In genomic region chr13:28754698-28755545, GRCh38 we compare ENCODE assay signal across 8 cellular contexts. TPM values are rescaled to one million over a fixed set of nuclear protein-coding genes. Genes with fewer than 3 reads are reported as not detected.
DNase-seq lines count a peak whose midpoint lies in the region; ATAC-seq and TF ChIP-seq lines count a peak whose summit lies in the region.

No MANE protein-coding gene starts in this region.

- H3K4me1 ChIP-seq in Caco-2 (peaks cover 20% of the 10 kb centered on the region), right lobe of liver (peaks cover 0 to 28% (median 5%) of the 10 kb centered on the region in 4 donors)

- TF ChIP-seq POLR2A in right lobe of liver (IDR thresholded peaks at IDR 0.05) = no peak

- CTCF ChIA-PET in Caco-2 (lab: Charles Lee) (no interaction called here), MCF 10A (lab: Yijun Ruan, JAX) (interaction anchor here (0.6 to 1.8 kb wide), 6 partner anchors 19 to 978 kb away, joined by 3 to 9 read pairs (median 3); no protein-coding TSS in a partner anchor)

- DNase-seq in Caco-2 (peak in 1 of 2 experiments; percentile 12), M059J (ENCODE audit: low read depth) (peak; percentile 49), MCF 10A (ENCODE audit: unreplicated experiment) (peak; percentile 11), right lobe of liver (peak; percentile 51 to 59 (median 52)), NCI-H1930 (lab: John Stamatoyannopoulos, UW) (no peak), NCI-H187 (lab: John Stamatoyannopoulos, UW) (no peak)

- H3K9me3 ChIP-seq in Caco-2 (peaks cover 43% of the 10 kb centered on the region), right lobe of liver (peaks cover 0 to 5% (median 2%) of the 10 kb centered on the region in 4 donors)

- H3K4me1 Mint-ChIP-seq in Caco-2 (ENCODE audit: low read depth, unreplicated experiment) (peaks cover 23% of the 10 kb centered on the region), MCF 10A (ENCODE audit: insufficient read depth, unreplicated experiment) (peaks cover 15% of the 10 kb centered on the region)

- H3K27ac Mint-ChIP-seq in Caco-2 (ENCODE audit: unreplicated experiment) (peak overlapping the region; percentile 91), MCF 10A (ENCODE audit: low read depth, unreplicated experiment) (peak overlapping the region; percentile 91)

- H3K4me3 ChIP-seq in Caco-2 (ENCODE audit: low read depth, low read length) (no peak overlapping the region), right lobe of liver (peak overlapping the region in 2 of 3 donors; percentile 14 to 15)

- no peaks in the 10 kb centered on the region for H3K27me3 ChIP-seq in Caco-2 (replicated peaks; ENCODE audit: control insufficient read depth, insufficient read depth, low read length)
- no peaks in the 10 kb centered on the region for H3K27me3 ChIP-seq in right lobe of liver

- H3K36me3 ChIP-seq in Caco-2 (ENCODE audit: control insufficient read depth, insufficient read depth, low read length) (no peaks in the 10 kb centered on the region), right lobe of liver (no peaks in the 10 kb centered on the region)

- H3K4me3 Mint-ChIP-seq in Caco-2 (ENCODE audit: unreplicated experiment) = no peak overlapping the region
- H3K4me3 Mint-ChIP-seq in MCF 10A (ENCODE audit: unreplicated experiment) = no peak overlapping the region

- H3K27ac ChIP-seq in right lobe of liver = peak overlapping the region; percentile 17 to 58 (median 41)

- 61% methylated on average over 19 of the region's 32 CpGs for WGBS in right lobe of liver (ENCODE audit: insufficient coverage, low coverage, low lambda C conversion rate, missing lambda C conversion rate)

- H3K27me3 Mint-ChIP-seq in Caco-2 (ENCODE audit: insufficient read depth, unreplicated experiment) (no peaks in the 10 kb centered on the region), MCF 10A (ENCODE audit: insufficient read depth, unreplicated experiment) (no peaks in the 10 kb centered on the region)

- POLR2A ChIA-PET in Caco-2 (lab: Charles Lee) (no interaction called here), MCF 10A (lab: Yijun Ruan, JAX) (no interaction called here)

- TF ChIP-seq CTCF in Caco-2 (IDR thresholded peaks at IDR 0.05; ENCODE audit: insufficient read depth in 1 of 2, low read depth in 1 of 2, low read length in 1 of 2, severe bottlenecking in 1 of 2, unreplicated experiment in 1 of 2) = no peak
- no peak for TF ChIP-seq CTCF in MCF 10A (IDR thresholded peaks at IDR 0.05; ENCODE audit: unreplicated experiment)
- TF ChIP-seq CTCF in right lobe of liver (IDR thresholded peaks at IDR 0.05) = peak in 3 of 4 donors; percentile 18 to 28 (median 28)

- ATAC-seq in right lobe of liver (peak; percentile 61 to 81 (median 70)), GM18870 (IDR thresholded peaks at IDR 0.05; ENCODE audit: unreplicated experiment) (no peak), GM18858 (IDR thresholded peaks at IDR 0.05; ENCODE audit: unreplicated experiment) (no peak)

- H3K9me3 Mint-ChIP-seq in Caco-2 (ENCODE audit: unreplicated experiment) (peaks cover 65% of the 10 kb centered on the region), MCF 10A (ENCODE audit: unreplicated experiment) (peaks cover 8% of the 10 kb centered on the region)

- no TSS peak for BruUV-seq in Caco-2 (replicated peaks; lab: Mats Ljungman, UMichigan)
- no TSS peak for BruUV-seq in MCF 10A (replicated peaks; lab: Mats Ljungman, UMichigan)

- intact Hi-C loops in Caco-2 (cut with micrococcal nuclease; ENCODE audit: unreplicated experiment) (no loop called here), MCF 10A (cut with micrococcal nuclease) (no loop called here), right lobe of liver (cut with DNase I) (no loop called here)

- H3K36me3 Mint-ChIP-seq in Caco-2 (ENCODE audit: insufficient read depth, unreplicated experiment) = peaks cover 12% of the 10 kb centered on the region
- peaks cover 12% of the 10 kb centered on the region for H3K36me3 Mint-ChIP-seq in MCF 10A (ENCODE audit: insufficient read depth, unreplicated experiment)

RNA-seq across cellular contexts. Expression of gene SLC46A3, which starts 36.2 kb away (rescaled TPM):
- total RNA-seq in Caco-2 (2022) (2.0 and 2.3 TPM in 2 replicates), MCF 10A (2022) (6.4 and 8.1 TPM in 2 replicates), right lobe of liver (10 to 100 TPM; 33.9 to 60.9 (median 43.0) TPM)
- 7.0 and 9.0 TPM in 2 replicates for total RNA-seq in M059J (2014; rRNA removed; shearing (Covaris generic))

Comparison
In these comparisons a context has a peak if more than half of its experiments do, and no peak if none do; other contexts are left out.
1. DNase-seq: peak in M059J (single experiment), MCF 10A (single experiment) and right lobe of liver (3 of 3); none in NCI-H1930 (0 of 2) and NCI-H187 (0 of 2).
2. CTCF ChIP-seq: peak in right lobe of liver (3 of 4); none in Caco-2 (0 of 2) and MCF 10A (single experiment).
3. ATAC-seq: peak in right lobe of liver (4 of 4); none in GM18870 (single experiment) and GM18858 (single experiment).